ENCODE assay signal across 1 cellular context in the genomic region with DNA sequence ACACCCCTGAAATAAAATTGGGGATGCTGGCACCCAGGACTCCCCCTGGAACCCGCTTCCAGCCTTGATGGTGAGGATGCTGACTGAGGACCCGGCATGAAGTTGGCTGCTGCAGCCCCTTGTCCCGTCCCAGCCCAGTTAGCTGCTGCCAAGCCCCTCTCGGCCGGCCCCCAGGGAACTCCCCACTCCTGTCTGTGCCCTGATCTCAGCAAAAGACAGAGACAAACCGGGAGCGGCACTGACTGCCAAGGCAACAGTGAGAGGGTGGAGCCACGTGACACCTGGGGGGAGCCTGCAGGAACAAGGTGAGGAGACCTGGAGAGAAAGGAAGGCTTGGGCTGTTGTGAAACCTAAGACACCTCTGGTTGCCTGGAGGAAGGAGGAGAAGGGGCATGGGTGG.
TF ChIP-seq lines count a peak whose summit lies in the region.

No MANE protein-coding gene starts in this region.

TF ChIP-seq in K562, 482 proteins besides CTCF, POLR2A, EP300 and RAD21 (continued from another document):
- TF ChIP-seq, protein P1, sequence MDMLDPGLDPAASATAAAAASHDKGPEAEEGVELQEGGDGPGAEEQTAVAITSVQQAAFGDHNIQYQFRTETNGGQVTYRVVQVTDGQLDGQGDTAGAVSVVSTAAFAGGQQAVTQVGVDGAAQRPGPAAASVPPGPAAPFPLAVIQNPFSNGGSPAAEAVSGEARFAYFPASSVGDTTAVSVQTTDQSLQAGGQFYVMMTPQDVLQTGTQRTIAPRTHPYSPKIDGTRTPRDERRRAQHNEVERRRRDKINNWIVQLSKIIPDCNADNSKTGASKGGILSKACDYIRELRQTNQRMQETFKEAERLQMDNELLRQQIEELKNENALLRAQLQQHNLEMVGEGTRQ (CRISPR knock-in tag; IDR thresholded peaks at IDR 0.05), result peak; percentile 52
- TF ChIP-seq NFXL1 (CRISPR knock-in tag; IDR thresholded peaks at IDR 0.05) (no peak), HDAC8 (tag; IDR thresholded peaks at IDR 0.05) (no peak), ZNF324 (CRISPR knock-in tag; IDR thresholded peaks at IDR 0.05) (no peak), ZNF239 (CRISPR knock-in tag; IDR thresholded peaks at IDR 0.05) (no peak), COPS2 (conservative IDR thresholded peaks at IDR 0.05) (no peak), HDGF (IDR thresholded peaks at IDR 0.05) (no peak)
- TF ChIP-seq, protein P2, sequence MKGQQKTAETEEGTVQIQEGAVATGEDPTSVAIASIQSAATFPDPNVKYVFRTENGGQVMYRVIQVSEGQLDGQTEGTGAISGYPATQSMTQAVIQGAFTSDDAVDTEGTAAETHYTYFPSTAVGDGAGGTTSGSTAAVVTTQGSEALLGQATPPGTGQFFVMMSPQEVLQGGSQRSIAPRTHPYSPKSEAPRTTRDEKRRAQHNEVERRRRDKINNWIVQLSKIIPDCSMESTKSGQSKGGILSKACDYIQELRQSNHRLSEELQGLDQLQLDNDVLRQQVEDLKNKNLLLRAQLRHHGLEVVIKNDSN (CRISPR knock-in tag; IDR thresholded peaks at IDR 0.05), result peak; percentile 54
- TF ChIP-seq, protein P3, sequence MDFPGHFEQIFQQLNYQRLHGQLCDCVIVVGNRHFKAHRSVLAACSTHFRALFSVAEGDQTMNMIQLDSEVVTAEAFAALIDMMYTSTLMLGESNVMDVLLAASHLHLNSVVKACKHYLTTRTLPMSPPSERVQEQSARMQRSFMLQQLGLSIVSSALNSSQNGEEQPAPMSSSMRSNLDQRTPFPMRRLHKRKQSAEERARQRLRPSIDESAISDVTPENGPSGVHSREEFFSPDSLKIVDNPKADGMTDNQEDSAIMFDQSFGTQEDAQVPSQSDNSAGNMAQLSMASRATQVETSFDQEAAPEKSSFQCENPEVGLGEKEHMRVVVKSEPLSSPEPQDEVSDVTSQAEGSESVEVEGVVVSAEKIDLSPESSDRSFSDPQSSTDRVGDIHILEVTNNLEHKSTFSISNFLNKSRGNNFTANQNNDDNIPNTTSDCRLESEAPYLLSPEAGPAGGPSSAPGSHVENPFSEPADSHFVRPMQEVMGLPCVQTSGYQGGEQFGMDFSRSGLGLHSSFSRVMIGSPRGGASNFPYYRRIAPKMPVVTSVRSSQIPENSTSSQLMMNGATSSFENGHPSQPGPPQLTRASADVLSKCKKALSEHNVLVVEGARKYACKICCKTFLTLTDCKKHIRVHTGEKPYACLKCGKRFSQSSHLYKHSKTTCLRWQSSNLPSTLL (IDR thresholded peaks at IDR 0.05), result no peak
